ENCODE assay signal across 2 cellular contexts in the genomic region with DNA sequence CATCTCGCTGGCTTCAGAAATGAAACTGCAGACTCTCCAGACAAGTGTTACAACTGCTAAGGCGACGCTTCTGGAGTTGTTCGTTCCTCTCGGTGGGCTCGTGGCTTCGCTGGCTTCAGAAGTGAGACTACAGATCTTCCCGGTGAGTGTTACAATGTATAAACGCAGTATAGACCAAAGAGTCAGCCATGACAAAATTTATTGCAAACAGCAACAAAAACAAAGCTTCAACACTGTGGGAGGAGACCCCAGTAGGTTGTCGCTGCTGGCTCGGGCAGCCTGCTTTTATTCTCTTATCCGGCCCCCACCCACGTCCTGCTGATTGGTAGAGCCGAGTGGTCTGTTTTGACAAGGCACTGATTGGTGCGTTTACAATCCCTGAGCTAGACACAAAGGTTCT.
TF ChIP-seq lines count a peak whose summit lies in the region.

No MANE protein-coding gene starts in this region.

TF ChIP-seq in HepG2, 621 proteins besides CTCF, POLR2A, EP300 and RAD21:
- TF ChIP-seq ZNF17 (CRISPR knock-in tag; IDR thresholded peaks at IDR 0.05) = no peak
- TF ChIP-seq SETDB1 (CRISPR knock-in tag; IDR thresholded peaks at IDR 0.05; ENCODE audit: borderline replicate concordance) = 0 out of 2 replicates have a peak, but pooled peaks have one; percentile 58

TF ChIP-seq in H1, 55 proteins besides CTCF, POLR2A, EP300 and RAD21:
- no peak for TF ChIP-seq NANOG (IDR thresholded peaks at IDR 0.05; ENCODE audit: insufficient read depth, low read depth, low read length, poor library complexity, severe bottlenecking)
- TF ChIP-seq KDM1A (IDR thresholded peaks at IDR 0.05; ENCODE audit: borderline replicate concordance, low read length) = no peak
- no peak for TF ChIP-seq GABPA (IDR thresholded peaks at IDR 0.05; ENCODE audit: borderline replicate concordance, insufficient read depth, low read length)
- TF ChIP-seq RNF2 (IDR thresholded peaks at IDR 0.05; ENCODE audit: borderline replicate concordance, low read depth, low read length, missing control alignments, poor library complexity, severe bottlenecking) = no peak
- TF ChIP-seq POLR2AphosphoS5 (IDR thresholded peaks at IDR 0.05; ENCODE audit: low read depth, low read length) = no peak
- TF ChIP-seq SAP30 (IDR thresholded peaks at IDR 0.05; ENCODE audit: insufficient read depth, insufficient replicate concordance, low read length) = no peak
- TF ChIP-seq, protein P1, sequence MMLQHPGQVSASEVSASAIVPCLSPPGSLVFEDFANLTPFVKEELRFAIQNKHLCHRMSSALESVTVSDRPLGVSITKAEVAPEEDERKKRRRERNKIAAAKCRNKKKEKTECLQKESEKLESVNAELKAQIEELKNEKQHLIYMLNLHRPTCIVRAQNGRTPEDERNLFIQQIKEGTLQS (IDR thresholded peaks at IDR 0.05; ENCODE audit: insufficient read depth, low read depth, low read length) = no peak
- no peak for TF ChIP-seq JUN (IDR thresholded peaks at IDR 0.05; ENCODE audit: low read depth, low read length)
